Comparison of ENCODE assay signal across 8 cellular contexts in the genomic region with DNA sequence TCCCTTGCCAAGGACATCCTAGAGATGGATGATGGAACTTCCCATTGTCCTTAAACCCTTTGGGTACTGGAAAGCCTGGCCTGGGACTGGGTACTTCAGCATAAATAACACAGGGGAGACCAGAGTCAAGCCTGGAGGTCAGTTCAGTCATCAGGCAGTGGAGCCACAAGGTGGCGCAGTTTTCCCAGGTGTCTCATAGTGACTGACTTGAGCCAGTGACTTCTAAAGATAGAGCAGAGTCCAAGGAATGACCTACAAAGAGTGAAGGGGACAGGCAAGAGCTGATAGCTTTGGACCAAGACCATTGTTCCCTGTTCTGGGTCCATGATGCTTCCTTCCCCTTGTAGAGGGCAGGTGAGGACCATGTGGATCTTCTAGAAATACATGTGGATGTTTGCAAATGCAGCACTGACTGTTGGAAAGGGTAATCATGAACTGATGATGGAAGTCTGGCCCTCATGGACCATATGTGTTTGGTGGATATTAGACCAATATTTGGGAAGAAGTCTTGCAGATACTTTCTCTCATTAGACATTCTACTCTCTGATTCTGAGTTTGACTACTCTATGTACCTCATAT. TPM values are rescaled to one million over a fixed set of nuclear protein-coding genes. Genes with fewer than 3 reads are reported as not detected.
"Had no signal": no experiment of that assay in that cellular context is flagged by ENCODE, and none has a peak within 500 bp of the region (broad histone marks: within the 10 kb centered on the region; RNA-seq: fewer than 3 reads in every experiment).

No MANE protein-coding gene starts in this region.

RNA-seq across cellular contexts. Expression of gene PSG5, which starts 6.7 kb away (rescaled TPM):
- total RNA-seq: activated B cell treated with CpG ODN at 0.5 μM for 24 hours; activated T-helper 17 cell treated with anti-CD3 and anti-CD28 coated beads, Interleukin-2, amount 50 U/mL, for 72 hours; ascending aorta; cardiac septum; natural killer cell; subcutaneous adipose tissue; tibial nerve; uterus had no signal

RNA-seq across cellular contexts. Expression of gene PSG4, which starts 25.8 kb away (rescaled TPM):
- total RNA-seq: activated B cell treated with CpG ODN at 0.5 μM for 24 hours, ascending aorta, cardiac septum, natural killer cell, subcutaneous adipose tissue, tibial nerve, uterus had no signal
